Comparison of ENCODE assay signal across 2 cellular contexts in the genomic region with DNA sequence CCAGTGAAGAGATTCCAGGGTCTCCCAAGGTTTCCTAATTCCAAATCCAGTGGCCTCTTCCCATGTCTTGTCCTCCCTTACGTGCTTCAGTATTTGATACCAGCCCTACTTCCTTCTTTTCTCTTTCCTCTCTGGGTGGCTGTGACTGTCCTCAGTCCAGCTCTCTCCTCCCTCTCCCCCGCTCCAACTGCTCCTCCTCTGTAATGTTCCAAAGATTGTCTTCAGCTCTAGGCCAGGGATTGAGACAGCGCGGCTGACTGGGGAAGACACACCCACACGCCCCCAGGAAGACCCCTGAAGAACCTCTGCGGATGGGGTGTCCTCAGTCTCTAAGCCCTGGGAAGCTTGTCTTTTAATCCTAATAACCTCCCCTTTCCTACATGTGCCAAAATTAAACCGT.
A peak's percentile ranks its signal among the peaks of the same experiment; 100 is the strongest.
TF ChIP-seq lines count a peak whose summit lies in the region.

No MANE protein-coding gene starts in this region.

TF ChIP-seq in GM23338, 12 proteins besides CTCF, POLR2A, EP300 and RAD21:
- TF ChIP-seq CREB1 (CRISPR knock-in tag; IDR thresholded peaks at IDR 0.05; ENCODE audit: low read depth): no peak
- TF ChIP-seq ZNF114 (CRISPR knock-in tag; IDR thresholded peaks at IDR 0.05): no peak
- TF ChIP-seq NANOG (IDR thresholded peaks at IDR 0.05; ENCODE audit: borderline replicate concordance): no peak
- TF ChIP-seq, protein P1, sequence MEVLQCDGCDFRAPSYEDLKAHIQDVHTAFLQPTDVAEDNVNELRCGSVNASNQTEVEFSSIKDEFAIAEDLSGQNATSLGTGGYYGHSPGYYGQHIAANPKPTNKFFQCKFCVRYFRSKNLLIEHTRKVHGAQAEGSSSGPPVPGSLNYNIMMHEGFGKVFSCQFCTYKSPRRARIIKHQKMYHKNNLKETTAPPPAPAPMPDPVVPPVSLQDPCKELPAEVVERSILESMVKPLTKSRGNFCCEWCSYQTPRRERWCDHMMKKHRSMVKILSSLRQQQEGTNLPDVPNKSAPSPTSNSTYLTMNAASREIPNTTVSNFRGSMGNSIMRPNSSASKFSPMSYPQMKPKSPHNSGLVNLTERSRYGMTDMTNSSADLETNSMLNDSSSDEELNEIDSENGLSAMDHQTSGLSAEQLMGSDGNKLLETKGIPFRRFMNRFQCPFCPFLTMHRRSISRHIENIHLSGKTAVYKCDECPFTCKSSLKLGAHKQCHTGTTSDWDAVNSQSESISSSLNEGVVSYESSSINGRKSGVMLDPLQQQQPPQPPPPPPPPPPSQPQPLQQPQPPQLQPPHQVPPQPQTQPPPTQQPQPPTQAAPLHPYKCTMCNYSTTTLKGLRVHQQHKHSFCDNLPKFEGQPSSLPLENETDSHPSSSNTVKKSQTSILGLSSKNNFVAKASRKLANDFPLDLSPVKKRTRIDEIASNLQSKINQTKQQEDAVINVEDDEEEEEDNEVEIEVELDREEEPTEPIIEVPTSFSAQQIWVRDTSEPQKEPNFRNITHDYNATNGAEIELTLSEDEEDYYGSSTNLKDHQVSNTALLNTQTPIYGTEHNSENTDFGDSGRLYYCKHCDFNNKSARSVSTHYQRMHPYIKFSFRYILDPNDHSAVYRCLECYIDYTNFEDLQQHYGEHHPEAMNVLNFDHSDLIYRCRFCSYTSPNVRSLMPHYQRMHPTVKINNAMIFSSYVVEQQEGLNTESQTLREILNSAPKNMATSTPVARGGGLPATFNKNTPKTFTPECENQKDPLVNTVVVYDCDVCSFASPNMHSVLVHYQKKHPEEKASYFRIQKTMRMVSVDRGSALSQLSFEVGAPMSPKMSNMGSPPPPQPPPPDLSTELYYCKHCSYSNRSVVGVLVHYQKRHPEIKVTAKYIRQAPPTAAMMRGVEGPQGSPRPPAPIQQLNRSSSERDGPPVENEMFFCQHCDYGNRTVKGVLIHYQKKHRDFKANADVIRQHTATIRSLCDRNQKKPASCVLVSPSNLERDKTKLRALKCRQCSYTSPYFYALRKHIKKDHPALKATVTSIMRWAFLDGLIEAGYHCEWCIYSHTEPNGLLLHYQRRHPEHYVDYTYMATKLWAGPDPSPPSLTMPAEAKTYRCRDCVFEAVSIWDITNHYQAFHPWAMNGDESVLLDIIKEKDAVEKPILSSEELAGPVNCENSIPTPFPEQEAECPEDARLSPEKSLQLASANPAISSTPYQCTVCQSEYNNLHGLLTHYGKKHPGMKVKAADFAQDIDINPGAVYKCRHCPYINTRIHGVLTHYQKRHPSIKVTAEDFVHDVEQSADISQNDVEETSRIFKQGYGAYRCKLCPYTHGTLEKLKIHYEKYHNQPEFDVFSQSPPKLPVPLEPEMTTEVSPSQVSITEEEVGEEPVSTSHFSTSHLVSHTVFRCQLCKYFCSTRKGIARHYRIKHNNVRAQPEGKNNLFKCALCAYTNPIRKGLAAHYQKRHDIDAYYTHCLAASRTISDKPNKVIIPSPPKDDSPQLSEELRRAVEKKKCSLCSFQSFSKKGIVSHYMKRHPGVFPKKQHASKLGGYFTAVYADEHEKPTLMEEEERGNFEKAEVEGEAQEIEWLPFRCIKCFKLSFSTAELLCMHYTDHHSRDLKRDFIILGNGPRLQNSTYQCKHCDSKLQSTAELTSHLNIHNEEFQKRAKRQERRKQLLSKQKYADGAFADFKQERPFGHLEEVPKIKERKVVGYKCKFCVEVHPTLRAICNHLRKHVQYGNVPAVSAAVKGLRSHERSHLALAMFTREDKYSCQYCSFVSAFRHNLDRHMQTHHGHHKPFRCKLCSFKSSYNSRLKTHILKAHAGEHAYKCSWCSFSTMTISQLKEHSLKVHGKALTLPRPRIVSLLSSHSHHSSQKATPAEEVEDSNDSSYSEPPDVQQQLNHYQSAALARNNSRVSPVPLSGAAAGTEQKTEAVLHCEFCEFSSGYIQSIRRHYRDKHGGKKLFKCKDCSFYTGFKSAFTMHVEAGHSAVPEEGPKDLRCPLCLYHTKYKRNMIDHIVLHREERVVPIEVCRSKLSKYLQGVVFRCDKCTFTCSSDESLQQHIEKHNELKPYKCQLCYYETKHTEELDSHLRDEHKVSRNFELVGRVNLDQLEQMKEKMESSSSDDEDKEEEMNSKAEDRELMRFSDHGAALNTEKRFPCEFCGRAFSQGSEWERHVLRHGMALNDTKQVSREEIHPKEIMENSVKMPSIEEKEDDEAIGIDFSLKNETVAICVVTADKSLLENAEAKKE (CRISPR knock-in tag; IDR thresholded peaks at IDR 0.05): no peak

TF ChIP-seq in K562, 482 proteins besides CTCF, POLR2A, EP300 and RAD21:
- TF ChIP-seq CBX2 (IDR thresholded peaks at IDR 0.05; ENCODE audit: insufficient read depth, low read length, poor library complexity, severe bottlenecking) (peak; percentile 4), BCL6 (CRISPR knock-in tag; IDR thresholded peaks at IDR 0.05) (no peak)
